In the genomic region with DNA sequence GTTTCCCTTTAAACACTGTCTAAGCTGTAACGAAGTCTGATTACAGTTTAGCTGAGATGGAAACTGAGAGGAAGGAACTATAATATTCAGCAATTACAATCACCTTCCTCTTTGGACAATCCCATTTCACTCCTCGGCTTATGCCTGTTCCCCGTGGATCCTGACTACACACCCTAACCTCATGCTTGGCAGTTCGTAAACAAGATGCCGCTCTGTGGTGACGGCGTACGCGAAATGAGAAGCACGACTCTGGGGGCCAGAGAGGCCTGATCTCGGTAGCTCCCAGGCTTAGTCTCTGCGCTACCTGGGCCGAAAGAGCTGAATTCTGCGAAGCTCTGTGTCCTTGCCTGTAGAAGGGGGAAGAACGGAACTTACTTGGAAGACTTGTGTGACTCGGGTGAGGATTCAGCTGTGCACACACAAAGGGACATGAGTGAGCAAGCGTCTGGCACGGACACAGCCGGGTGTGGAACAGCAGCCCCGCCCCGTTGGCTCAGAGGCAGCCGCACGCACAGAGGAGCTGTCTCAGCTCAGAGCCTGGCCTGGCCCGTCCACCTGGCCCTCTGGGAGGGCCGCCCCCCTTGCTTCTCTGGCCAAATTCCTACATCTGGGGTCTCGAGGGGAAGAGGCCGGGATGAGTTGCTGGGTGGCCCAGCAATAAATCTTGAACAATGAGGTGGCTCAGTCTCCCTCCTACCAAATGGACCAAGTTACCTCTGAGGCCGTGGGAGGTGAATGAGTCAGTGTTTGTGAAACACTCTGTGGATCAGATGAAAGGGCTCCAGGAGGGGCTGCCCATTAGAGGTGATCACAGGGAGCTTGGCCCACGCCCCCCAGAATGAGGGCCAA, we compare ENCODE assay signal across 11 cellular contexts.
A peak's percentile ranks its signal among the peaks of the same experiment; 100 is the strongest.
DNase-seq lines count a peak whose midpoint lies in the region; ATAC-seq, FAIRE-seq and TF ChIP-seq lines count a peak whose summit lies in the region.
"Had no signal": no experiment of that assay in that cellular context is flagged by ENCODE, and none has a peak within 500 bp of the region (broad histone marks: within the 10 kb centered on the region; RNA-seq: fewer than 3 reads in every experiment).

No MANE protein-coding gene starts in this region.

- POLR2A ChIA-PET in A549 (lab: Yijun Ruan, JAX), result interaction anchor here (0.6 to 1.5 kb wide), 2 partner anchors 82 to 103 kb away, joined by 3 to 6 read pairs; no protein-coding TSS in a partner anchor

- H3K4me1 Mint-ChIP-seq in naive B cell, result peaks cover 0 to 5% (median 4%) of the 10 kb centered on the region in 3 donors

- H3K27me3 ChIP-seq in colonic mucosa, result no peaks in the 10 kb centered on the region
- no peaks in the 10 kb centered on the region for H3K27me3 ChIP-seq in effector memory CD4-positive, alpha-beta T cell (replicated peaks; ENCODE audit: control insufficient read depth, insufficient read depth, low read length, poor library complexity, severe bottlenecking)
- H3K27me3 ChIP-seq: uterus had no signal

- no peaks in the 10 kb centered on the region for H3K36me3 ChIP-seq in colonic mucosa
- H3K36me3 ChIP-seq in effector memory CD4-positive, alpha-beta T cell (ENCODE audit: control insufficient read depth, insufficient read depth, low read length), result no peaks in the 10 kb centered on the region
- H3K36me3 ChIP-seq: uterus had no signal

- no peak for TF ChIP-seq POLR2A in A549 (IDR thresholded peaks at IDR 0.05; ENCODE audit: low read length)

- peaks cover 0 to 3% (median 0%) of the 10 kb centered on the region in 7 donors for H3K9me3 Mint-ChIP-seq in naive B cell
- H3K9me3 Mint-ChIP-seq: activated CD4-positive, alpha-beta memory T cell treated with anti-CD3 and anti-CD28 coated beads for 36 hours had no signal

- TF ChIP-seq EP300 in A549 (IDR thresholded peaks at IDR 0.05), result peak; percentile 56 to 68; a peak in 3 of 5 replicates

- FAIRE-seq in A549 (lab: Jason Lieb, UNC), result no peak
- FAIRE-seq: D721Med had no signal

- ATAC-seq in A549, result peak; percentile 66 to 70
- ATAC-seq in naive B cell (ENCODE audit: low read depth in 2 of 2), result no peak
- no peak for ATAC-seq in HG03439 (IDR thresholded peaks at IDR 0.05; ENCODE audit: unreplicated experiment)
- ATAC-seq in HG03442 (IDR thresholded peaks at IDR 0.05; ENCODE audit: unreplicated experiment), result no peak
- ATAC-seq in GM21825 (IDR thresholded peaks at IDR 0.05; ENCODE audit: unreplicated experiment), result no peak

- H3K4me3 Mint-ChIP-seq in naive B cell, result peak overlapping the region in 6 of 8 donors; percentile 27 to 65 (median 47)
- H3K4me3 Mint-ChIP-seq: activated CD4-positive, alpha-beta memory T cell treated with anti-CD3 and anti-CD28 coated beads for 36 hours had no signal

- H3K27me3 Mint-ChIP-seq in naive B cell, result peaks cover 0 to 10% (median 0%) of the 10 kb centered on the region in 3 donors
- H3K27me3 Mint-ChIP-seq: activated CD4-positive, alpha-beta memory T cell treated with anti-CD3 and anti-CD28 coated beads for 36 hours had no signal

- H3K9me3 ChIP-seq in A549 (no peaks in the 10 kb centered on the region), colonic mucosa (no peaks in the 10 kb centered on the region)
- H3K9me3 ChIP-seq in effector memory CD4-positive, alpha-beta T cell (ENCODE audit: control insufficient read depth, low read length), result no peaks in the 10 kb centered on the region
- H3K9me3 ChIP-seq: uterus had no signal

- intact Hi-C loops in colonic mucosa (cut with DNase I), result no loop called here

- H3K27ac Mint-ChIP-seq in naive B cell, result peak overlapping the region in 1 of 6 donors; percentile 8
- H3K27ac Mint-ChIP-seq: activated CD4-positive, alpha-beta memory T cell treated with anti-CD3 and anti-CD28 coated beads for 36 hours had no signal

- H3K27ac ChIP-seq in A549 (peak overlapping the region; percentile 64 to 77), colonic mucosa (no peak overlapping the region)
- no peak overlapping the region for H3K27ac ChIP-seq in effector memory CD4-positive, alpha-beta T cell (ENCODE audit: insufficient read depth, low read length, poor library complexity, severe bottlenecking)
- H3K27ac ChIP-seq: uterus had no signal

- peaks cover 0 to 7% of the 10 kb centered on the region in 2 donors for H3K36me3 Mint-ChIP-seq in naive B cell
- H3K36me3 Mint-ChIP-seq: activated CD4-positive, alpha-beta memory T cell treated with anti-CD3 and anti-CD28 coated beads for 36 hours had no signal

- no peak overlapping the region for H3K4me3 ChIP-seq in A549
- no peak overlapping the region for H3K4me3 ChIP-seq in LNCaP clone FGC (ENCODE audit: low read depth, low read length)
- no peak overlapping the region for H3K4me3 ChIP-seq in colonic mucosa
- no peak overlapping the region for H3K4me3 ChIP-seq in effector memory CD4-positive, alpha-beta T cell (ENCODE audit: insufficient read depth, low read depth, low read length, poor library complexity, severe bottlenecking)
- H3K4me3 ChIP-seq: uterus had no signal

- H3K4me2 ChIP-seq in A549, result peak overlapping the region; percentile 68

- no peak; a peak in 1 of 5 replicates for TF ChIP-seq RAD21 in A549 (conservative IDR thresholded peaks at IDR 0.05 in 1 of 2, IDR thresholded peaks at IDR 0.05 in 1 of 2)

- H3K4me1 ChIP-seq in A549 (peaks cover 28% of the 10 kb centered on the region), colonic mucosa (no peaks in the 10 kb centered on the region)
- no peaks in the 10 kb centered on the region for H3K4me1 ChIP-seq in effector memory CD4-positive, alpha-beta T cell (ENCODE audit: control insufficient read depth, insufficient read depth, low read length, poor library complexity, severe bottlenecking)
- H3K4me1 ChIP-seq: uterus had no signal

- peak overlapping the region in 1 of 2 donors; percentile 63 for H3K9ac ChIP-seq in colonic mucosa (ENCODE audit: low read depth in 2 of 2, low read length in 2 of 2)

- TF ChIP-seq CTCF in A549 (IDR thresholded peaks at IDR 0.05) (no peak), LNCaP clone FGC (IDR thresholded peaks at IDR 0.05; ENCODE audit: control insufficient read depth, extremely low read depth, insufficient read depth) (no peak), colonic mucosa (IDR thresholded peaks at IDR 0.05) (no peak)

- WGBS in A549 (ENCODE audit: missing lambda C conversion rate), result 41% methylated on average over 24 of the region's 29 CpGs

- CTCF ChIA-PET in A549 (lab: Yijun Ruan, JAX), result interaction anchor here (0.6 to 1.6 kb wide), 5 partner anchors 9 to 690 kb away, joined by 3 to 4 read pairs (median 4); no protein-coding TSS in a partner anchor

- DNase-seq in A549 (ENCODE audit: low read depth in 1 of 2, low spot score in 1 of 2) (peak; percentile 61), LNCaP clone FGC (ENCODE audit: low read depth) (peak; percentile 59), colonic mucosa (peak; percentile 78), naive B cell (no peak)
- no peak for DNase-seq in effector memory CD4-positive, alpha-beta T cell
- DNase-seq: activated CD4-positive, alpha-beta memory T cell treated with anti-CD3 and anti-CD28 coated beads for 36 hours; uterus had no signal

TF ChIP-seq in A549, 52 proteins besides CTCF, POLR2A, EP300 and RAD21:
- no peak for TF ChIP-seq ZNF302 (CRISPR knock-in tag; IDR thresholded peaks at IDR 0.05)
- no peak for TF ChIP-seq TP53 (CRISPR knock-in tag; IDR thresholded peaks at IDR 0.05)
- TF ChIP-seq EHMT2 (IDR thresholded peaks at IDR 0.05; ENCODE audit: low read depth), result no peak
- TF ChIP-seq CHD4 (IDR thresholded peaks at IDR 0.05; ENCODE audit: borderline replicate concordance), result no peak
- TF ChIP-seq FOSL2 (IDR thresholded peaks at IDR 0.05), result peak; percentile 59
- TF ChIP-seq FOSL2 (CRISPR knock-in tag; IDR thresholded peaks at IDR 0.05), result 0 out of 2 replicates have a peak, but pooled peaks have one; percentile 12
- no peak for TF ChIP-seq POLR2AphosphoS2 (conservative IDR thresholded peaks at IDR 0.05; ENCODE audit: low read length)
- TF ChIP-seq SMC3 (IDR thresholded peaks at IDR 0.05), result no peak
- no peak for TF ChIP-seq CBX8 (IDR thresholded peaks at IDR 0.05)
- peak; percentile 40 to 63; a peak in 3 of 5 replicates for TF ChIP-seq JUN (IDR thresholded peaks at IDR 0.05)
- TF ChIP-seq, protein P1, sequence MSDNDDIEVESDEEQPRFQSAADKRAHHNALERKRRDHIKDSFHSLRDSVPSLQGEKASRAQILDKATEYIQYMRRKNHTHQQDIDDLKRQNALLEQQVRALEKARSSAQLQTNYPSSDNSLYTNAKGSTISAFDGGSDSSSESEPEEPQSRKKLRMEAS (IDR thresholded peaks at IDR 0.05), result no peak
- no peak for TF ChIP-seq TFCP2L1 (CRISPR knock-in tag; IDR thresholded peaks at IDR 0.05)
- peak in 1 of 2 experiments; percentile 33; a peak in 1 of 4 replicates for TF ChIP-seq CEBPB (IDR thresholded peaks at IDR 0.05)
- TF ChIP-seq HOXA7 (CRISPR knock-in tag; IDR thresholded peaks at IDR 0.05), result no peak
- TF ChIP-seq JUNB (IDR thresholded peaks at IDR 0.05), result peak; percentile 82
- TF ChIP-seq NPAS2 (CRISPR knock-in tag; IDR thresholded peaks at IDR 0.05; ENCODE audit: borderline replicate concordance), result no peak
- TF ChIP-seq RFX5 (IDR thresholded peaks at IDR 0.05), result no peak
- no peak for TF ChIP-seq HOXB13 (CRISPR knock-in tag; IDR thresholded peaks at IDR 0.05; ENCODE audit: low read depth)
- no peak for TF ChIP-seq ZFP36 (IDR thresholded peaks at IDR 0.05; ENCODE audit: borderline replicate concordance, partially characterized antibody)
- TF ChIP-seq ZSCAN20 (CRISPR knock-in tag; IDR thresholded peaks at IDR 0.05), result no peak
- TF ChIP-seq KDM1A (IDR thresholded peaks at IDR 0.05; ENCODE audit: low read depth), result no peak
- no peak for TF ChIP-seq BHLHE40 (IDR thresholded peaks at IDR 0.05; ENCODE audit: low read depth, low read length)
- no peak for TF ChIP-seq SREBF2 (IDR thresholded peaks at IDR 0.05)
- TF ChIP-seq, protein P2, sequence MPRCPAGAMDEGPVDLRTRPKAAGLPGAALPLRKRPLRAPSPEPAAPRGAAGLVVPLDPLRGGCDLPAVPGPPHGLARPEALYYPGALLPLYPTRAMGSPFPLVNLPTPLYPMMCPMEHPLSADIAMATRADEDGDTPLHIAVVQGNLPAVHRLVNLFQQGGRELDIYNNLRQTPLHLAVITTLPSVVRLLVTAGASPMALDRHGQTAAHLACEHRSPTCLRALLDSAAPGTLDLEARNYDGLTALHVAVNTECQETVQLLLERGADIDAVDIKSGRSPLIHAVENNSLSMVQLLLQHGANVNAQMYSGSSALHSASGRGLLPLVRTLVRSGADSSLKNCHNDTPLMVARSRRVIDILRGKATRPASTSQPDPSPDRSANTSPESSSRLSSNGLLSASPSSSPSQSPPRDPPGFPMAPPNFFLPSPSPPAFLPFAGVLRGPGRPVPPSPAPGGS (IDR thresholded peaks at IDR 0.05), result 0 out of 3 replicates have a peak, but pooled peaks have one; percentile 17

Comparison
In these comparisons a context has a peak if more than half of its experiments do, and no peak if none do; other contexts are left out.
1. ATAC-seq: peak in A549 (2 of 2); none in naive B cell (0 of 2), HG03439 (single experiment), HG03442 (single experiment) and GM21825 (single experiment).
2. DNase-seq: peak in A549 (2 of 2), LNCaP clone FGC (single experiment) and colonic mucosa (single experiment); none in naive B cell (single experiment) and effector memory CD4-positive, alpha-beta T cell (0 of 3).
3. H3K27ac ChIP-seq: peak in A549 (2 of 2); none in colonic mucosa (single experiment) and effector memory CD4-positive, alpha-beta T cell (single experiment).